ENCODE assay signal across 8 cellular contexts in genomic region chr1:94325379-94326302, GRCh38.
DNase-seq lines count a peak whose midpoint lies in the region; ATAC-seq and TF ChIP-seq lines count a peak whose summit lies in the region.

No MANE protein-coding gene starts in this region.

- H3K4me3 ChIP-seq in coronary artery, result peak overlapping the region; percentile 3

- peaks cover 83% of the 10 kb centered on the region for H3K4me1 Mint-ChIP-seq in mesothelial cell of epicardium

- H3K9me3 Mint-ChIP-seq in mesothelial cell of epicardium, result no peaks in the 10 kb centered on the region

- DNase-seq in AG08395 (ENCODE audit: low spot score) (peak; percentile 93), NCI-H1694 treated with DMSO at 0.1 percent for 48 hours (lab: John Stamatoyannopoulos, UW) (peak; percentile 87), coronary artery (ENCODE audit: low spot score) (no peak), mesothelial cell of epicardium (ENCODE audit: low spot score in 2 of 2, unreplicated experiment in 2 of 2) (no peak), NOMO-1 treated with DMSO at 0.1 percent for 48 hours (lab: John Stamatoyannopoulos, UW; ENCODE audit: unreplicated experiment) (no peak), hippocampal formation (lab: John Stamatoyannopoulos, UW) (no peak)
- no peak for DNase-seq in activated CD4-positive, CD25-positive, alpha-beta regulatory T cell (lab: John Stamatoyannopoulos, UW)

- ATAC-seq in HG03378 (IDR thresholded peaks at IDR 0.05; ENCODE audit: unreplicated experiment), result no peak

- H3K27me3 Mint-ChIP-seq in mesothelial cell of epicardium (ENCODE audit: low read depth), result no peaks in the 10 kb centered on the region

- H3K27ac ChIP-seq in coronary artery, result peak overlapping the region; percentile 64 to 71

- no peaks in the 10 kb centered on the region for H3K36me3 Mint-ChIP-seq in mesothelial cell of epicardium

- TF ChIP-seq CTCF in coronary artery (IDR thresholded peaks at IDR 0.05) (no peak), mesothelial cell of epicardium (IDR thresholded peaks at IDR 0.05; ENCODE audit: unreplicated experiment) (no peak)

- peak overlapping the region; percentile 48 for H3K27ac Mint-ChIP-seq in mesothelial cell of epicardium

- no peak overlapping the region for H3K4me3 Mint-ChIP-seq in mesothelial cell of epicardium

Comparison
In these comparisons a context has a peak if more than half of its experiments do, and no peak if none do; other contexts are left out.
1. DNase-seq: peak in AG08395 (single experiment) and NCI-H1694 treated with DMSO at 0.1 percent for 48 hours (single experiment); none in coronary artery (single experiment), mesothelial cell of epicardium (0 of 2), activated CD4-positive, CD25-positive, alpha-beta regulatory T cell (0 of 4), NOMO-1 treated with DMSO at 0.1 percent for 48 hours (single experiment) and hippocampal formation (0 of 2).